Comparison of ENCODE assay signal across 27 cellular contexts in genomic region chr3:143617050-143617449, GRCh38.
"Had no signal": no experiment of that assay in that cellular context is flagged by ENCODE, and none has a peak within 500 bp of the region (broad histone marks: within the 10 kb centered on the region; RNA-seq: fewer than 3 reads in every experiment).

No MANE protein-coding gene starts in this region.

- H3K36me3 Mint-ChIP-seq: stimulated activated effector memory CD8-positive, alpha-beta T cell treated with anti-CD3 and anti-CD28 coated beads, Interleukin-12 subunit alpha, Interleukin-12 subunit beta, amount 100 ng/mL, for 72 hours had no signal

- H3K4me3 Mint-ChIP-seq: nephron; neural progenitor cell; stimulated activated effector memory CD8-positive, alpha-beta T cell treated with anti-CD3 and anti-CD28 coated beads, Interleukin-12 subunit alpha, Interleukin-12 subunit beta, amount 100 ng/mL, for 72 hours; stimulated activated naive B cell treated with anti-CD40 and anti-IgM and Interleukin-4, amounts not matched to agents 10 μg/mL and 1 μg/mL and 100 μg/mL, for 72 hours; stimulated activated naive CD8-positive, alpha-beta T cell treated with anti-CD3 and anti-CD28 coated beads, Interleukin-15, Interleukin-2, amounts not matched to agents 100 ng/mL and 50 ng/mL, for 24 hours had no signal

- H3K9me3 Mint-ChIP-seq: stimulated activated effector memory CD8-positive, alpha-beta T cell treated with anti-CD3 and anti-CD28 coated beads, Interleukin-12 subunit alpha, Interleukin-12 subunit beta, amount 100 ng/mL, for 72 hours; stimulated activated naive CD8-positive, alpha-beta T cell treated with anti-CD3 and anti-CD28 coated beads, Interleukin-15, Interleukin-2, amounts not matched to agents 100 ng/mL and 50 ng/mL, for 24 hours had no signal

- H3K79me2 ChIP-seq: parathyroid adenoma had no signal

- DNase-seq: occipital lobe; ovary; posterior cingulate gyrus; psoas muscle; right cardiac atrium; right lobe of liver; sigmoid colon; small intestine; stimulated activated CD4-positive, alpha-beta T cell treated with anti-CD3 and anti-CD28 coated beads, Interleukin-15, amount 100 ng/mL, for 24 hours; stimulated activated CD4-positive, alpha-beta T cell treated with anti-CD3 and anti-CD28 coated beads, Interleukin-2, amount 100 ng/mL, for 24 hours; stimulated activated CD4-positive, alpha-beta T cell treated with anti-CD3 and anti-CD28 coated beads, Interleukin-2, amount 100 ng/mL, for 48 hours; stimulated activated CD4-positive, alpha-beta T cell treated with anti-CD3 and anti-CD28 coated beads, Interleukin-4, amount 100 ng/mL, for 24 hours; stimulated activated naive B cell treated with anti-CD40 and anti-IgM and Interleukin-4, amounts not matched to agents 10 μg/mL and 1 μg/mL and 100 μg/mL, for 72 hours; stimulated activated naive CD4-positive, alpha-beta T cell treated with Interleukin-2 at 50 U/mL for 16 hours; stomach; thyroid gland; upper lobe of left lung had no signal

- H2AFZ ChIP-seq: neural progenitor cell, parathyroid adenoma had no signal

- H3K27ac ChIP-seq: neural progenitor cell, ovary, parathyroid adenoma, psoas muscle, right lobe of liver, sigmoid colon, stomach, thoracic aorta, thyroid gland, tibial nerve, upper lobe of left lung, vagina had no signal

- H3K36me3 ChIP-seq: neural progenitor cell, ovary, right lobe of liver, sigmoid colon, thoracic aorta, thyroid gland, tibial nerve, vagina had no signal

- H3K27ac Mint-ChIP-seq: nephron; neural progenitor cell; progenitor cell of endocrine pancreas; stimulated activated effector memory CD8-positive, alpha-beta T cell treated with anti-CD3 and anti-CD28 coated beads, Interleukin-12 subunit alpha, Interleukin-12 subunit beta, amount 100 ng/mL, for 72 hours; stimulated activated naive B cell treated with anti-CD40 and anti-IgM and Interleukin-4, amounts not matched to agents 10 μg/mL and 1 μg/mL and 100 μg/mL, for 72 hours; stimulated activated naive CD8-positive, alpha-beta T cell treated with anti-CD3 and anti-CD28 coated beads, Interleukin-15, Interleukin-2, amounts not matched to agents 100 ng/mL and 50 ng/mL, for 24 hours had no signal

- ATAC-seq: psoas muscle; right cardiac atrium; right lobe of liver; stimulated activated effector memory CD8-positive, alpha-beta T cell treated with anti-CD3 and anti-CD28 coated beads, Interleukin-12 subunit alpha, Interleukin-12 subunit beta, amount 100 ng/mL, for 72 hours; stimulated activated naive B cell treated with anti-CD40 and anti-IgM and Interleukin-4, amounts not matched to agents 10 μg/mL and 1 μg/mL and 100 μg/mL, for 72 hours had no signal

- H3K4me1 ChIP-seq: parathyroid adenoma, psoas muscle, right lobe of liver, sigmoid colon, stomach, tibial nerve had no signal

- H3K9me3 ChIP-seq: ovary, psoas muscle, right lobe of liver, thoracic aorta, thyroid gland, upper lobe of left lung, vagina had no signal

- H3K9ac ChIP-seq: neural progenitor cell, parathyroid adenoma had no signal

- FAIRE-seq: small intestine, urothelium cell line had no signal

- H3K4me2 ChIP-seq: neural progenitor cell had no signal

- H3K27me3 ChIP-seq: neural progenitor cell, ovary, right lobe of liver, sigmoid colon, stomach, thyroid gland, tibial nerve, upper lobe of left lung, vagina had no signal

- H3K4me1 Mint-ChIP-seq: nephron; stimulated activated effector memory CD8-positive, alpha-beta T cell treated with anti-CD3 and anti-CD28 coated beads, Interleukin-12 subunit alpha, Interleukin-12 subunit beta, amount 100 ng/mL, for 72 hours; stimulated activated naive B cell treated with anti-CD40 and anti-IgM and Interleukin-4, amounts not matched to agents 10 μg/mL and 1 μg/mL and 100 μg/mL, for 72 hours had no signal

- H3K4me3 ChIP-seq: neural progenitor cell, ovary, psoas muscle, right lobe of liver, sigmoid colon, stomach, thoracic aorta, thyroid gland, tibial nerve, upper lobe of left lung, vagina had no signal

- H3K27me3 Mint-ChIP-seq: progenitor cell of endocrine pancreas; stimulated activated naive B cell treated with anti-CD40 and anti-IgM and Interleukin-4, amounts not matched to agents 10 μg/mL and 1 μg/mL and 100 μg/mL, for 72 hours; stimulated activated naive CD8-positive, alpha-beta T cell treated with anti-CD3 and anti-CD28 coated beads, Interleukin-15, Interleukin-2, amounts not matched to agents 100 ng/mL and 50 ng/mL, for 24 hours had no signal
